23 cellular contexts compared by ENCODE assay signal in genomic region chr15:65901336-65901735, GRCh38. TPM values are rescaled to one million over a fixed set of nuclear protein-coding genes. Genes with fewer than 3 reads are reported as not detected.
DNase-seq lines count a peak whose midpoint lies in the region; FAIRE-seq and TF ChIP-seq lines count a peak whose summit lies in the region.
"Had no signal": no experiment of that assay in that cellular context is flagged by ENCODE, and none has a peak within 500 bp of the region (broad histone marks: within the 10 kb centered on the region; RNA-seq: fewer than 3 reads in every experiment).

No MANE protein-coding gene starts in this region.

- FAIRE-seq in bronchial epithelial cell (lab: Jason Lieb, UNC) (no peak), urothelium cell line (lab: Jason Lieb, UNC) (peak; percentile 82)
- FAIRE-seq: A204.1, H54 had no signal

- TF ChIP-seq CTCF in left ventricle myocardium inferior (IDR thresholded peaks at IDR 0.05; ENCODE audit: borderline replicate concordance) = no peak
- TF ChIP-seq CTCF in right atrium auricular region (IDR thresholded peaks at IDR 0.05) = no peak
- TF ChIP-seq CTCF in bronchial epithelial cell (IDR thresholded peaks at IDR 0.05; ENCODE audit: insufficient read depth, low read length, severe bottlenecking) = no peak
- no peak for TF ChIP-seq CTCF in hepatocyte (IDR thresholded peaks at IDR 0.05; ENCODE audit: poor library complexity)
- no peak for TF ChIP-seq CTCF in HFFc6 (IDR thresholded peaks at IDR 0.05)

- H3K36me3 ChIP-seq in left ventricle myocardium inferior = peaks cover 72% of the 10 kb centered on the region
- peaks cover 35% of the 10 kb centered on the region for H3K36me3 ChIP-seq in right atrium auricular region
- peaks cover 10% of the 10 kb centered on the region for H3K36me3 ChIP-seq in bronchial epithelial cell (ENCODE audit: control insufficient read depth, insufficient read depth, low read length)
- no peaks in the 10 kb centered on the region for H3K36me3 ChIP-seq in hepatocyte (replicated peaks; ENCODE audit: insufficient read depth, low read depth)

- H3K27me3 ChIP-seq in left ventricle myocardium inferior (ENCODE audit: low read depth) (no peaks in the 10 kb centered on the region), right atrium auricular region (no peaks in the 10 kb centered on the region), bronchial epithelial cell (ENCODE audit: control insufficient read depth, insufficient read depth, low read length) (no peaks in the 10 kb centered on the region), hepatocyte (no peaks in the 10 kb centered on the region)

- WGBS in hepatocyte (ENCODE audit: low lambda C conversion rate, missing lambda C conversion rate) = 57% methylated on average over 2 of the region's 2 CpGs

- peaks cover 2% of the 10 kb centered on the region; the same call in 1 of the 2 replicates for H3K27me3 Mint-ChIP-seq in HFFc6 (ENCODE audit: insufficient read depth)
- H3K27me3 Mint-ChIP-seq: B cell had no signal

- H3K4me3 ChIP-seq in left ventricle myocardium inferior (no peak overlapping the region), right atrium auricular region (no peak overlapping the region), bronchial epithelial cell (ENCODE audit: low read depth, low read length) (no peak overlapping the region), hepatocyte (no peak overlapping the region)

- H3K9me3 ChIP-seq in left ventricle myocardium inferior (replicated peaks) (no peaks in the 10 kb centered on the region), right atrium auricular region (no peaks in the 10 kb centered on the region), hepatocyte (ENCODE audit: low read depth) (no peaks in the 10 kb centered on the region)

- peaks cover 39% of the 10 kb centered on the region for H3K4me1 ChIP-seq in left ventricle myocardium inferior
- peaks cover 0 to 20% of the 10 kb centered on the region in 2 donors for H3K4me1 ChIP-seq in right atrium auricular region
- H3K4me1 ChIP-seq in hepatocyte (ENCODE audit: insufficient read depth) = peaks cover 12% of the 10 kb centered on the region

- peaks cover 38% of the 10 kb centered on the region for H3K36me3 Mint-ChIP-seq in HFFc6 (ENCODE audit: low read depth)

- H3K79me2 ChIP-seq in hepatocyte = no peaks in the 10 kb centered on the region

- DNase-seq in left ventricle myocardium inferior (no peak), right atrium auricular region (ENCODE audit: low spot score) (no peak), bronchial epithelial cell (ENCODE audit: low read depth) (peak; percentile 10), hepatocyte (ENCODE audit: low spot score) (no peak), urothelium cell line (ENCODE audit: low spot score) (no peak), HFFc6 (no peak), OCI-M2 (lab: John Stamatoyannopoulos, UW; ENCODE audit: unreplicated experiment) (no peak)
- no peak for DNase-seq in activated CD4-positive, alpha-beta T cell treated with anti-CD3 and anti-CD28 coated beads for 1 hour
- DNase-seq: EL, GF-D8, MM.1S, NCI-H1048, NCI-H2081, NCI-H2171, NCI-H524 treated with DMSO at 0.1 percent for 48 hours, NCI-H82, PC-3, SIG-M5 had no signal

- no peak overlapping the region for H2AFZ ChIP-seq in hepatocyte

- no peak overlapping the region for H3K27ac Mint-ChIP-seq in HFFc6

- intact Hi-C loops in left ventricle myocardium inferior (cut with micrococcal nuclease) = no loop called here

- no peak overlapping the region for H3K4me3 Mint-ChIP-seq in HFFc6
- H3K4me3 Mint-ChIP-seq: CD14-positive monocyte had no signal

- H3K27ac ChIP-seq in left ventricle myocardium inferior (replicated peaks) = peak overlapping the region; percentile 24
- no peak overlapping the region for H3K27ac ChIP-seq in right atrium auricular region
- H3K27ac ChIP-seq in hepatocyte = peak overlapping the region; percentile 79
- H3K27ac ChIP-seq: RWPE1 had no signal

- H3K4me1 Mint-ChIP-seq in HFFc6 (ENCODE audit: low read depth) = peaks cover 28% of the 10 kb centered on the region

- H3K9me3 Mint-ChIP-seq in HFFc6 = no peaks in the 10 kb centered on the region
- H3K9me3 Mint-ChIP-seq: CD14-positive monocyte had no signal

- no peak overlapping the region for H3K4me2 ChIP-seq in hepatocyte

- no peaks in the 10 kb centered on the region for H3K9me2 ChIP-seq in hepatocyte (replicated peaks; ENCODE audit: insufficient read depth)

- H4K20me1 ChIP-seq in hepatocyte (ENCODE audit: insufficient read depth, poor library complexity, severe bottlenecking) = no peaks in the 10 kb centered on the region

RNA-seq across cellular contexts. Expression of gene RAB11A, which starts 32.0 kb away (rescaled TPM):
- total RNA-seq in left ventricle myocardium inferior = 146 TPM
- 100 to 1,000 TPM; 122 to 183 TPM for total RNA-seq in right atrium auricular region
- 167 and 195 TPM in 2 replicates for total RNA-seq in bronchial epithelial cell
- 306 and 309 TPM in 2 replicates for total RNA-seq in hepatocyte
- polyA plus RNA-seq in hepatocyte = 247 and 248 TPM in 2 replicates
- total RNA-seq in HFFc6 (2021; fragmentation: NEBNext Ultra II Directional; extraction: Animal tissue kit (Norgen Biotek cat#: 25700)) = 100 to 1,000 TPM; 193 to 236 (median 223) TPM

Comparison
In these comparisons a context has a peak if more than half of its experiments do, and no peak if none do; other contexts are left out.
1. H3K27ac ChIP-seq: peak in left ventricle myocardium inferior (single experiment) and hepatocyte (single experiment); none in right atrium auricular region (0 of 2).